ENCODE assay signal across 1 cellular context in the genomic region with DNA sequence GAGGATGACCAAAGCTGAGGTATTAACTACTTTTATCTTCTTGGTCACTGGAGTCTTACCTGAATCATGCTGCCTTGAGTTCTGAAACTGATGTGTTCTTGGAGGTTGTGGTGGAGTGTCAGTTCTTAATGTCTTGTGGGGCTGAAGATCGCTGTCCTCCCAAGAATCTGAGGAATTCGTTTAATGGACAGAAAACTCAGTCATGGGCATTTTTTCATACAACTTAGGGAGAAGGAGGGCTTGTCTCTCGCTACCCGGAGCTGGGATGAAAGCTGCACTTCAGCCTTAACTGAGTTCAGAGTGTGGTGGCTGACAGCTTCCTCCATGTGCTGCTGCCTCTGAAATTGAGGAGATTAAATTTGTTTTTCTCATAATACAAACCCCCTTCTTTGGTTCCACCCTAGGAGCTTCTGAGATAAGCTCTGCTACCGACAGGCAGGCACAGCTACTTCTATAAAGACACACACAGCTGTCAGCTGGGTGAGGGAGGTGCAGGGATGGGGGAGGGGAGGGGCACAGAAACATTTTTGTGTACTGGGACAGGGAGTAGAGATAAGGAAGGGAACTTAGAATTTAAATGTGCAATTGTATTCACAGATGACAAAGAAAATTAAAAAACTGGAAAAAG.
TF ChIP-seq lines count a peak whose summit lies in the region.

No MANE protein-coding gene starts in this region.

TF ChIP-seq in SK-N-SH, 30 proteins besides CTCF, POLR2A, EP300 and RAD21:
- TF ChIP-seq MXI1 (IDR thresholded peaks at IDR 0.05; ENCODE audit: low read depth, low read length) (no peak), FOSL2 (IDR thresholded peaks at IDR 0.05; ENCODE audit: borderline replicate concordance, low read depth) (no peak), CHD2 (IDR thresholded peaks at IDR 0.05; ENCODE audit: low read length, partially characterized antibody) (no peak), NFIC (IDR thresholded peaks at IDR 0.05; ENCODE audit: borderline replicate concordance) (no peak), TEAD4 (IDR thresholded peaks at IDR 0.05; ENCODE audit: borderline replicate concordance, insufficient read depth) (no peak), FOXM1 (IDR thresholded peaks at IDR 0.05; ENCODE audit: low read depth) (no peak), TCF12 (IDR thresholded peaks at IDR 0.05) (no peak), EZH2phosphoT487 (IDR thresholded peaks at IDR 0.05; ENCODE audit: borderline replicate concordance, low read depth) (no peak), GABPA (IDR thresholded peaks at IDR 0.05; ENCODE audit: low read depth) (no peak), RCOR1 (IDR thresholded peaks at IDR 0.05; ENCODE audit: low read length) (no peak), RXRA (IDR thresholded peaks at IDR 0.05; ENCODE audit: borderline replicate concordance, low read depth) (no peak), SMC3 (IDR thresholded peaks at IDR 0.05; ENCODE audit: low read depth, low read length) (no peak)
- TF ChIP-seq, protein P1, sequence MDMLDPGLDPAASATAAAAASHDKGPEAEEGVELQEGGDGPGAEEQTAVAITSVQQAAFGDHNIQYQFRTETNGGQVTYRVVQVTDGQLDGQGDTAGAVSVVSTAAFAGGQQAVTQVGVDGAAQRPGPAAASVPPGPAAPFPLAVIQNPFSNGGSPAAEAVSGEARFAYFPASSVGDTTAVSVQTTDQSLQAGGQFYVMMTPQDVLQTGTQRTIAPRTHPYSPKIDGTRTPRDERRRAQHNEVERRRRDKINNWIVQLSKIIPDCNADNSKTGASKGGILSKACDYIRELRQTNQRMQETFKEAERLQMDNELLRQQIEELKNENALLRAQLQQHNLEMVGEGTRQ (IDR thresholded peaks at IDR 0.05; ENCODE audit: borderline replicate concordance, low read depth, low read length), result no peak
- TF ChIP-seq, protein P2, sequence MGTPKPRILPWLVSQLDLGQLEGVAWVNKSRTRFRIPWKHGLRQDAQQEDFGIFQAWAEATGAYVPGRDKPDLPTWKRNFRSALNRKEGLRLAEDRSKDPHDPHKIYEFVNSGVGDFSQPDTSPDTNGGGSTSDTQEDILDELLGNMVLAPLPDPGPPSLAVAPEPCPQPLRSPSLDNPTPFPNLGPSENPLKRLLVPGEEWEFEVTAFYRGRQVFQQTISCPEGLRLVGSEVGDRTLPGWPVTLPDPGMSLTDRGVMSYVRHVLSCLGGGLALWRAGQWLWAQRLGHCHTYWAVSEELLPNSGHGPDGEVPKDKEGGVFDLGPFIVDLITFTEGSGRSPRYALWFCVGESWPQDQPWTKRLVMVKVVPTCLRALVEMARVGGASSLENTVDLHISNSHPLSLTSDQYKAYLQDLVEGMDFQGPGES (IDR thresholded peaks at IDR 0.05; ENCODE audit: low read depth, low read length), result no peak
- TF ChIP-seq, protein P3, sequence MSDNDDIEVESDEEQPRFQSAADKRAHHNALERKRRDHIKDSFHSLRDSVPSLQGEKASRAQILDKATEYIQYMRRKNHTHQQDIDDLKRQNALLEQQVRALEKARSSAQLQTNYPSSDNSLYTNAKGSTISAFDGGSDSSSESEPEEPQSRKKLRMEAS (IDR thresholded peaks at IDR 0.05; ENCODE audit: low read depth), result no peak
- TF ChIP-seq, protein P4, sequence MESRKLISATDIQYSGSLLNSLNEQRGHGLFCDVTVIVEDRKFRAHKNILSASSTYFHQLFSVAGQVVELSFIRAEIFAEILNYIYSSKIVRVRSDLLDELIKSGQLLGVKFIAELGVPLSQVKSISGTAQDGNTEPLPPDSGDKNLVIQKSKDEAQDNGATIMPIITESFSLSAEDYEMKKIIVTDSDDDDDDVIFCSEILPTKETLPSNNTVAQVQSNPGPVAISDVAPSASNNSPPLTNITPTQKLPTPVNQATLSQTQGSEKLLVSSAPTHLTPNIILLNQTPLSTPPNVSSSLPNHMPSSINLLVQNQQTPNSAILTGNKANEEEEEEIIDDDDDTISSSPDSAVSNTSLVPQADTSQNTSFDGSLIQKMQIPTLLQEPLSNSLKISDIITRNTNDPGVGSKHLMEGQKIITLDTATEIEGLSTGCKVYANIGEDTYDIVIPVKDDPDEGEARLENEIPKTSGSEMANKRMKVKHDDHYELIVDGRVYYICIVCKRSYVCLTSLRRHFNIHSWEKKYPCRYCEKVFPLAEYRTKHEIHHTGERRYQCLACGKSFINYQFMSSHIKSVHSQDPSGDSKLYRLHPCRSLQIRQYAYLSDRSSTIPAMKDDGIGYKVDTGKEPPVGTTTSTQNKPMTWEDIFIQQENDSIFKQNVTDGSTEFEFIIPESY (IDR thresholded peaks at IDR 0.05; ENCODE audit: borderline replicate concordance, low read depth), result no peak
TF ChIP-seq in SK-N-SH: peak in this region for 0.
